Comparison of ENCODE assay signal across 8 cellular contexts in the genomic region with DNA sequence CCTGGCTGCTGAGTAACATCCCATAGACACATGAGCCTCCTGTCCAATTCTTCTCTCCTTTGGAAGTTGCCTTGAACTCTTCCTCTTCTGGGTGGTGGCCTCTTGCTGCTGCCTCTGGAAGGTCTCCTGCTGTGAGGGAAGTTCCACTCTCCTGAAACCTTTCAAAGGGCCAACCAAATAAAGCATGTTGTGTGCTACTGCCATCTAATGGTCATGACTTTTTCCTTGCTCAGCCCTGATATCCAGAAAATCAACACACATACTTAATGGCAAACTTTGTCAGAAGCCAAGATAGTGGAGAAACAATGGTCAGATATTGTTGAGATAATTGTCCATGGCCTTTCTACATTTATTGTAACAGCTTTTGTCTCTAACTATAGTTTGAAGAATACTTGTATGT. TPM values are rescaled to one million over a fixed set of nuclear protein-coding genes. Genes with fewer than 3 reads are reported as not detected.
DNase-seq lines count a peak whose midpoint lies in the region; ATAC-seq and TF ChIP-seq lines count a peak whose summit lies in the region.

No MANE protein-coding gene starts in this region.

- TF ChIP-seq EP300 in upper lobe of left lung (IDR thresholded peaks at IDR 0.05) = no peak

- ATAC-seq in right cardiac atrium (no peak), upper lobe of left lung (ENCODE audit: low FRiP score in 2 of 2) (no peak), HG03196 (IDR thresholded peaks at IDR 0.05; ENCODE audit: unreplicated experiment) (no peak)
- ATAC-seq in activated CD4-positive, CD25-positive, alpha-beta regulatory T cell treated with anti-CD3 and anti-CD28 coated beads, Interleukin-2, amount 50 U/mL, for 24 hours = no peak

- H3K9ac ChIP-seq in NT2/D1 (ENCODE audit: insufficient read length, low read depth) = no peak overlapping the region
- no peak overlapping the region for H3K9ac ChIP-seq in fibroblast of lung (ENCODE audit: insufficient read depth, low read length)

- no peak for TF ChIP-seq POLR2A in upper lobe of left lung (IDR thresholded peaks at IDR 0.05)

- H3K4me1 ChIP-seq in cardiac muscle cell (ENCODE audit: low read depth) (no peaks in the 10 kb centered on the region), right cardiac atrium (ENCODE audit: control insufficient read depth, insufficient read depth, low read length) (no peaks in the 10 kb centered on the region), NT2/D1 (ENCODE audit: insufficient read depth, insufficient read length) (no peaks in the 10 kb centered on the region), fibroblast of lung (ENCODE audit: control insufficient read depth, extremely low read depth, insufficient read depth, low read length) (no peaks in the 10 kb centered on the region), upper lobe of left lung (no peaks in the 10 kb centered on the region)

- no peak overlapping the region for H2AFZ ChIP-seq in fibroblast of lung (ENCODE audit: low read length)

- H3K27ac ChIP-seq in cardiac muscle cell (no peak overlapping the region), right cardiac atrium (ENCODE audit: low read length) (no peak overlapping the region), fibroblast of lung (ENCODE audit: insufficient read depth, low read length) (no peak overlapping the region), upper lobe of left lung (no peak overlapping the region)

- intact Hi-C loops in right cardiac atrium (cut with DNase I) = no loop called here

- no peaks in the 10 kb centered on the region for H3K79me2 ChIP-seq in fibroblast of lung (ENCODE audit: control insufficient read depth, insufficient read depth, low read length)

- H3K36me3 ChIP-seq in cardiac muscle cell (no peaks in the 10 kb centered on the region), NT2/D1 (ENCODE audit: insufficient read depth, insufficient read length, low read length) (no peaks in the 10 kb centered on the region), fibroblast of lung (ENCODE audit: control insufficient read depth, insufficient read depth, low read length) (no peaks in the 10 kb centered on the region), upper lobe of left lung (no peaks in the 10 kb centered on the region)

- H4K20me1 ChIP-seq in fibroblast of lung (ENCODE audit: control insufficient read depth, extremely low read depth, insufficient read depth, low read length) = no peaks in the 10 kb centered on the region

- no peaks in the 10 kb centered on the region for H3K9me3 ChIP-seq in cardiac muscle cell (ENCODE audit: low read depth)
- H3K9me3 ChIP-seq in right cardiac atrium (ENCODE audit: control insufficient read depth, low read length) = no peaks in the 10 kb centered on the region
- H3K9me3 ChIP-seq in NT2/D1 (ENCODE audit: insufficient read depth, low read length) = no peaks in the 10 kb centered on the region
- H3K9me3 ChIP-seq in fibroblast of lung (ENCODE audit: control insufficient read depth, insufficient read depth, low read depth, low read length) = no peaks in the 10 kb centered on the region
- H3K9me3 ChIP-seq in upper lobe of left lung = no peaks in the 10 kb centered on the region

- no peaks in the 10 kb centered on the region for H3K27me3 ChIP-seq in cardiac muscle cell
- H3K27me3 ChIP-seq in right cardiac atrium (ENCODE audit: control insufficient read depth, insufficient read depth) = no peaks in the 10 kb centered on the region
- no peaks in the 10 kb centered on the region for H3K27me3 ChIP-seq in NT2/D1 (ENCODE audit: insufficient read depth, insufficient read length)
- no peaks in the 10 kb centered on the region for H3K27me3 ChIP-seq in fibroblast of lung (ENCODE audit: control insufficient read depth, insufficient read depth, low read length)
- H3K27me3 ChIP-seq in upper lobe of left lung = no peaks in the 10 kb centered on the region

- no peak overlapping the region for H3K4me2 ChIP-seq in fibroblast of lung (ENCODE audit: extremely low read depth, insufficient read depth, low read length)

- TF ChIP-seq CTCF in cardiac muscle cell (IDR thresholded peaks at IDR 0.05; ENCODE audit: low read depth, low read length) = peak; percentile 41
- peak; percentile 37 to 40 for TF ChIP-seq CTCF in fibroblast of lung (conservative IDR thresholded peaks at IDR 0.05 in 1 of 2, IDR thresholded peaks at IDR 0.05 in 1 of 2; ENCODE audit: low read depth in 1 of 2, low read length in 2 of 2)
- peak in 5 of 6 experiments; percentile 16 to 45 (median 21) for TF ChIP-seq CTCF in upper lobe of left lung (IDR thresholded peaks at IDR 0.05)

- DNase-seq in cardiac muscle cell (ENCODE audit: low read depth in 1 of 2, low spot score in 1 of 2) = peak; percentile 29 to 49
- DNase-seq in right cardiac atrium = no peak
- DNase-seq in NT2/D1 (ENCODE audit: low read depth, low spot score) = peak; percentile 42
- DNase-seq in fibroblast of lung (ENCODE audit: low read depth in 2 of 2) = peak; percentile 6 to 23
- DNase-seq in upper lobe of left lung = no peak
- no peak for DNase-seq in NK-92 (lab: John Stamatoyannopoulos, UW; ENCODE audit: unreplicated experiment)

- H3K4me3 ChIP-seq in cardiac muscle cell (no peak overlapping the region), right cardiac atrium (ENCODE audit: low read length) (no peak overlapping the region), NT2/D1 (ENCODE audit: insufficient read length, low read depth) (no peak overlapping the region), fibroblast of lung (replicated peaks in 1 of 4; ENCODE audit: control extremely low read depth in 1 of 4, insufficient read depth in 1 of 4, low read depth in 3 of 4, low read length in 4 of 4) (no peak overlapping the region), upper lobe of left lung (no peak overlapping the region)

RNA-seq across cellular contexts. Expression of a gene that starts 19.1 kb away (rescaled TPM):
- total RNA-seq in cardiac muscle cell = 7.4 and 10.1 TPM in 2 replicates
- 1.5 and 2.5 TPM in 2 replicates for polyA plus RNA-seq in cardiac muscle cell
- 1 to 10 TPM; 3.8 to 4.7 (median 4.6) TPM for total RNA-seq in right cardiac atrium
- 1.0 TPM for polyA plus RNA-seq in right cardiac atrium
- total RNA-seq in fibroblast of lung = 7.4 and 7.6 TPM in 2 replicates
- polyA plus RNA-seq in fibroblast of lung = 1.6 and 1.8 TPM in 2 replicates
- 1.4 and 1.6 TPM in 2 replicates for polyA plus RNA-seq in fibroblast of lung (2012)
- polyA minus RNA-seq in fibroblast of lung (ENCODE audit: low replicate concordance) = 4.8 and 5.0 TPM in 2 replicates
- 10 to 100 TPM in 1 of 6 donors, 1 to 10 TPM in 5; 3.9 to 16.8 (median 5.7) TPM for total RNA-seq in upper lobe of left lung

Comparison
In these comparisons a context has a peak if more than half of its experiments do, and no peak if none do; other contexts are left out.
1. DNase-seq: peak in cardiac muscle cell (2 of 2), NT2/D1 (single experiment) and fibroblast of lung (2 of 2); none in right cardiac atrium (0 of 3), upper lobe of left lung (0 of 2) and NK-92 (single experiment).
2. Peak in every context shown above with its lines, with median percentiles within 50 percentile points of each other: CTCF ChIP-seq.